Comparison of ENCODE assay signal across 9 cellular contexts in the genomic region with DNA sequence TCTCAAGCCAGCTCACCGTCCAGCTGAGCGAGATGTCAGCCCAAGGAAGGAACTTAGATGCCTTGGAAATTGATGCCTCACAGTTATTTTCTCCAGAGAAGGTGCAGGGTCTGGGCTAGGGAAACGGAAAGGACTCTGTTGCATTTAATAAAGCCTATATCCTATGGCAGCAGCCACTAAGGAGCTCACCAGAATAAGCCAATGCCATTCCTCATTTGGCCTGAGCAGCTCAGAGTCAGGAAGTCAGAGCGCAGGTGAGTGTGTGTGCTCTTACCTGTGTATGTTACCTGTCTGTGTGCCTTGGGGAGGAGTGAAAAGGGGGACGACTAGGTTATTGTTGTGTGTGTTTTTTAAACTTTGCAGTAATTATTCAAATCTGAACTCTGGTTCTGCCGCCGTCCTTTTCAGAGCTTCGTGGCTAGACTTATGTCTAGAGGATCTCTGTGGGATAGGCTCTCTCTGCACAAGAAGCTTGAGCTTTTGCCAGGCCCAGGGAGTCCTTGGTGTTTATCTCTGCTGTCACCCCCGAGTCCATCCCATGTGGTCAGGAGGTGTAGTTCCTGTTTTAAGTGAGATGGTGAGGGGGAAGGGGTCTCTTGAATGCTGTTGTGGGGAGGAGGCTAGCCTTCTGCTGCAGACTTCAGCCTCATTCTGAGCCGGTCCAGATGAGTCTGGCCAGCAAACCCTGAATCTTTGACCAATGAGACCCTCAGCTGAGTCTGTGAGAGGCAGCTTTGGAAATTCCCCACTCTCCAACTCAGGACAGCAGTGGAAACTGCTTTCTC.
DNase-seq lines count a peak whose midpoint lies in the region; ATAC-seq and TF ChIP-seq lines count a peak whose summit lies in the region.
"Had no signal": no experiment of that assay in that cellular context is flagged by ENCODE, and none has a peak within 500 bp of the region (broad histone marks: within the 10 kb centered on the region; RNA-seq: fewer than 3 reads in every experiment).

No MANE protein-coding gene starts in this region.

- ATAC-seq in HG02884 (IDR thresholded peaks at IDR 0.05; ENCODE audit: unreplicated experiment) (no peak), HG03571 (IDR thresholded peaks at IDR 0.05; ENCODE audit: unreplicated experiment) (no peak)

- H3K9me3 ChIP-seq in SU-DHL-6 (ENCODE audit: insufficient read depth, low read length): no peaks in the 10 kb centered on the region
- no peaks in the 10 kb centered on the region for H3K9me3 ChIP-seq in stomach smooth muscle (ENCODE audit: control insufficient read depth in 2 of 2, low read length in 2 of 2)

- no peak for TF ChIP-seq CTCF in SU-DHL-6 (IDR thresholded peaks at IDR 0.05; ENCODE audit: insufficient read depth, low read length, poor library complexity, severe bottlenecking)

- H3K4me3 Mint-ChIP-seq in T-helper 1 cell treated with Interleukin-12 subunit alpha and Interleukin-12 subunit beta and Interleukin-4 antibody, amounts not matched to agents 30 μg/mL and 1 μg/mL, for 36 hours: peak overlapping the region; percentile 97

- H3K79me2 ChIP-seq in SU-DHL-6 (ENCODE audit: insufficient read depth, low read length): no peaks in the 10 kb centered on the region

- H3K9me3 Mint-ChIP-seq in T-helper 1 cell treated with Interleukin-12 subunit alpha and Interleukin-12 subunit beta and Interleukin-4 antibody, amounts not matched to agents 30 μg/mL and 1 μg/mL, for 36 hours: no peaks in the 10 kb centered on the region

- no peaks in the 10 kb centered on the region for H3K9me2 ChIP-seq in SU-DHL-6 (replicated peaks; ENCODE audit: insufficient read depth, low read length)

- H3K4me1 Mint-ChIP-seq in T-helper 1 cell treated with Interleukin-12 subunit alpha and Interleukin-12 subunit beta and Interleukin-4 antibody, amounts not matched to agents 30 μg/mL and 1 μg/mL, for 36 hours (ENCODE audit: low read depth): peaks cover 56% of the 10 kb centered on the region

- peak overlapping the region; percentile 83 for H3K27ac Mint-ChIP-seq in T-helper 1 cell treated with Interleukin-12 subunit alpha and Interleukin-12 subunit beta and Interleukin-4 antibody, amounts not matched to agents 30 μg/mL and 1 μg/mL, for 36 hours

- peaks cover 29% of the 10 kb centered on the region for H3K27me3 Mint-ChIP-seq in T-helper 1 cell treated with Interleukin-12 subunit alpha and Interleukin-12 subunit beta and Interleukin-4 antibody, amounts not matched to agents 30 μg/mL and 1 μg/mL, for 36 hours (ENCODE audit: low read depth)

- H3K4me3 ChIP-seq in SU-DHL-6 (ENCODE audit: insufficient read depth, low read length, poor library complexity, severe bottlenecking) (no peak overlapping the region), stomach smooth muscle (ENCODE audit: low read length in 2 of 2) (peak overlapping the region; percentile 56 to 58)

- no peaks in the 10 kb centered on the region for H3K36me3 ChIP-seq in SU-DHL-6 (ENCODE audit: low read length)
- H3K36me3 ChIP-seq in stomach smooth muscle (ENCODE audit: control insufficient read depth in 2 of 2, insufficient read depth in 2 of 2, low read length in 2 of 2): no peaks in the 10 kb centered on the region

- H3K27me3 ChIP-seq in SU-DHL-6 (ENCODE audit: low read length): no peaks in the 10 kb centered on the region
- H3K27me3 ChIP-seq in stomach smooth muscle (ENCODE audit: control insufficient read depth in 1 of 2, insufficient read depth in 2 of 2, low read length in 2 of 2): no peaks in the 10 kb centered on the region

- no peaks in the 10 kb centered on the region for H3F3A ChIP-seq in SU-DHL-6 (ENCODE audit: insufficient read depth)

- peaks cover 27% of the 10 kb centered on the region for H3K4me1 ChIP-seq in stomach smooth muscle (ENCODE audit: control insufficient read depth, insufficient read depth, low read length)

- no peak overlapping the region for H2AFZ ChIP-seq in SU-DHL-6 (ENCODE audit: low read depth, low read length, severe bottlenecking)

- H3K9ac ChIP-seq in SU-DHL-6 (ENCODE audit: low read length) (no peak overlapping the region), stomach smooth muscle (ENCODE audit: low read length in 2 of 2) (no peak overlapping the region)

- DNase-seq in T-helper 1 cell (no peak), globus pallidus (ENCODE audit: low spot score) (peak; percentile 71), NCI-H774 (lab: John Stamatoyannopoulos, UW) (no peak)

- H3K36me3 Mint-ChIP-seq in T-helper 1 cell treated with Interleukin-12 subunit alpha and Interleukin-12 subunit beta and Interleukin-4 antibody, amounts not matched to agents 30 μg/mL and 1 μg/mL, for 36 hours (ENCODE audit: low read depth): no peaks in the 10 kb centered on the region

- H4K20me1 ChIP-seq in SU-DHL-6 (ENCODE audit: low read depth, low read length): no peaks in the 10 kb centered on the region

- H3K4me2 ChIP-seq in SU-DHL-6 (ENCODE audit: low read depth, low read length, poor library complexity, severe bottlenecking): peak overlapping the region; percentile 11

- H3K27ac ChIP-seq in SU-DHL-6 (ENCODE audit: low read depth, low read length) (peak overlapping the region; percentile 31; the same call in 1 of the 2 replicates), stomach smooth muscle (ENCODE audit: low read length) (no peak overlapping the region)
- H3K27ac ChIP-seq: C4-2B had no signal
